Comparison of ENCODE assay signal across 1 cellular context in the genomic region with DNA sequence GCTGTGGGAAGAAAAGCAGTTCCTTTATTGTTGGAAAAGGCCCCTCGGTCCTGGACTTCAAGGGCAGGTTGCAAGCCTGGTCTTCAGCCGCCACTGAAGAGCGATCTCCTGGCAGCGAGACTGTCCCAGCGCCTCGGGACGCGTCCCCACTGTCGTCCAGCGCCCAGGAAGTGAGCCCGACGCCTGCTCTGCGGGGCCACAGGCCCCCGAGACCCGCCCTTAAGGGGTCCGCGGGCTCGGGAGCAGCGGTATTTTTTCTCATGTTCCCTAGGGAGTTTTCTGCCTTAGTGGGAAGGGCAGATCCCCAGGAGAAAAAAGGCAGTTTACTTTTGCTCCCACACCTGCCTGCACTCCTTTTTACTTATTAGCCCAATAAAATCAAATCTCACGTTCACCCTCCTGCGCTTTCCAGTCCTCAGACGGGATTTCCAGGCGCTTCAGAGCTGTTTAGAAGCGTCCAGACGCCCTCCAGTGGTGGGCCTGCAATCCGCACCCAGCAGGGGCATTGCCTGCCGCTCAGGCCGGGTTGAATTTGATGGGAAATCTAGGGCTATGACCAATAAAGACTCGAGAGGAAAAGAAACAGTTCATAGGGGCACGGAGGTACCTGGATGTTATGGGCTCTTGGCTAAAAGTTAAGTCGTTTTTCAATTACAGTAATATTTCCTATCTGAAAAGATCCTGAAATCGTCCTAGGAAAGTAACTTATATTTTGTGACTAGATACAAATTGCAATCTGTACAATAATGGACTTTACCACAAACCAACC.
TF ChIP-seq lines count a peak whose summit lies in the region.

No MANE protein-coding gene starts in this region.

TF ChIP-seq in IMR-90, 13 proteins besides CTCF, POLR2A, EP300 and RAD21:
- TF ChIP-seq MAZ (IDR thresholded peaks at IDR 0.05; ENCODE audit: borderline replicate concordance, low read depth, low read length) (peak; percentile 28; the same call in 1 of the 2 replicates), MXI1 (IDR thresholded peaks at IDR 0.05; ENCODE audit: borderline replicate concordance, low read depth, low read length) (no peak), MAFK (IDR thresholded peaks at IDR 0.05; ENCODE audit: low read depth, low read length) (no peak), SMC3 (IDR thresholded peaks at IDR 0.05; ENCODE audit: low read depth, low read length) (peak; percentile 90), RFX5 (IDR thresholded peaks at IDR 0.05; ENCODE audit: low read depth, low read length) (no peak), CHD1 (IDR thresholded peaks at IDR 0.05; ENCODE audit: low read depth, low read length) (no peak)
